Comparison of ENCODE assay signal across 7 cellular contexts in genomic region chr5:136045026-136045425, GRCh38. TPM values are rescaled to one million over a fixed set of nuclear protein-coding genes. Genes with fewer than 3 reads are reported as not detected.
A peak's percentile ranks its signal among the peaks of the same experiment; 100 is the strongest.
DNase-seq lines count a peak whose midpoint lies in the region; ATAC-seq and TF ChIP-seq lines count a peak whose summit lies in the region.
"Not testable (repeated sequence)": the region's sequence is repeated elsewhere in the genome, so short reads cannot be mapped to it uniquely, and the experiment has no call there.

No MANE protein-coding gene starts in this region.

- H3K79me2 ChIP-seq in GM23248 (ENCODE audit: insufficient read depth) = peaks cover 37% of the 10 kb centered on the region; the same call in 1 of the 2 replicates

- peaks cover 94% of the 10 kb centered on the region for H3K36me3 ChIP-seq in GM23248 (ENCODE audit: low read depth)
- H3K36me3 ChIP-seq in RWPE2 (ENCODE audit: low read depth) = peaks cover 100% of the 10 kb centered on the region
- peaks cover 0 to 46% (median 23%) of the 10 kb centered on the region in 4 donors for H3K36me3 ChIP-seq in sigmoid colon
- peaks cover 0 to 35% (median 0%) of the 10 kb centered on the region in 6 donors for H3K36me3 ChIP-seq in spleen
- not testable (repeated sequence) for H3K36me3 ChIP-seq in aorta (ENCODE audit: control insufficient read depth in 1 of 2, insufficient read depth in 2 of 2, low read length in 1 of 2)

- H3K4me1 ChIP-seq in GM23248 (ENCODE audit: insufficient read depth) (peaks cover 13% of the 10 kb centered on the region; the same call in 1 of the 2 replicates), spleen (peaks cover 0 to 58% (median 27%) of the 10 kb centered on the region in 6 donors)
- not testable (repeated sequence) for H3K4me1 ChIP-seq in RWPE2 (ENCODE audit: insufficient read depth, poor library complexity, severe bottlenecking); sigmoid colon; aorta (ENCODE audit: control insufficient read depth in 1 of 2, insufficient read depth in 2 of 2, low read length in 2 of 2)

- not testable (repeated sequence) for H3K4me3 ChIP-seq in GM23248; RWPE2 (ENCODE audit: severe bottlenecking); sigmoid colon; spleen; aorta (ENCODE audit: low read length in 2 of 2)

- H3K4me1 Mint-ChIP-seq in dendritic cell treated with granulocyte-macrophage colony-stimulating factor and Interleukin-4, amounts not matched to agents 40 ng/mL and 50 ng/mL, for 4 days (ENCODE audit: low read depth) = peaks cover 92% of the 10 kb centered on the region

- not testable (repeated sequence) for H4K20me1 ChIP-seq in GM23248 (ENCODE audit: insufficient read depth)

- H3K9me3 ChIP-seq in GM23248 (ENCODE audit: low read depth); RWPE2 (ENCODE audit: severe bottlenecking); sigmoid colon; spleen; aorta (ENCODE audit: control insufficient read depth, low read length): not testable (repeated sequence)

- H3K4me2 ChIP-seq in GM23248 (ENCODE audit: unreplicated experiment) = not testable (repeated sequence)

- peaks cover 100% of the 10 kb centered on the region for H3F3A ChIP-seq in GM23248 (ENCODE audit: insufficient read depth)

- not testable (repeated sequence) for H3K9ac ChIP-seq in GM23248

- DNase-seq in GM23248 = not testable (repeated sequence)
- DNase-seq in RWPE2 (ENCODE audit: low spot score) (peak; percentile 19), posterior vena cava (ENCODE audit: low spot score) (peak; percentile 53), sigmoid colon (peak; percentile 17), spleen (peak; percentile 40), aorta (peak; percentile 1 to 28)

- 96% methylated on average over 8 of the region's 8 CpGs for WGBS in GM23248 (ENCODE audit: low coverage in 1 of 2, low lambda C conversion rate in 2 of 2, missing lambda C conversion rate in 2 of 2), 2 experiments
- 95 to 96% methylated on average over 8 of the region's 8 CpGs for WGBS in sigmoid colon, 2 donors
- WGBS in spleen, 5 donors = 79 to 96% (median 91%) methylated on average over 8 of the region's 8 CpGs
- WGBS in aorta, 2 donors = 83 to 93% methylated on average over 8 of the region's 8 CpGs

- ATAC-seq in RWPE2 (ENCODE audit: low read depth); aorta (ENCODE audit: low FRiP score): not testable (repeated sequence)

- H3K36me3 Mint-ChIP-seq in dendritic cell treated with granulocyte-macrophage colony-stimulating factor and Interleukin-4, amounts not matched to agents 40 ng/mL and 50 ng/mL, for 4 days (ENCODE audit: low read depth) = peaks cover 100% of the 10 kb centered on the region

- not testable (repeated sequence) for H3K27me3 Mint-ChIP-seq in dendritic cell treated with granulocyte-macrophage colony-stimulating factor and Interleukin-4, amounts not matched to agents 40 ng/mL and 50 ng/mL, for 4 days

- H3K27ac ChIP-seq in GM23248 (peak overlapping the region; percentile 90; the same call in 1 of the 2 replicates), RWPE2 (ENCODE audit: poor library complexity, severe bottlenecking) (peak overlapping the region; percentile 95)
- not testable (repeated sequence) for H3K27ac ChIP-seq in sigmoid colon; spleen; aorta (ENCODE audit: low read depth in 1 of 2, low read length in 2 of 2)

- TF ChIP-seq EP300 in sigmoid colon (IDR thresholded peaks at IDR 0.05) = not testable (repeated sequence)

- in situ Hi-C loops in GM23248 (cut with MboI) = not testable (repeated sequence)

- TF ChIP-seq CTCF in RWPE2 (IDR thresholded peaks at IDR 0.05; ENCODE audit: poor library complexity, severe bottlenecking); sigmoid colon (IDR thresholded peaks at IDR 0.05); spleen (IDR thresholded peaks at IDR 0.05 in 8 of 11, conservative IDR thresholded peaks at IDR 0.05 in 3 of 11): not testable (repeated sequence)

- H3K27ac Mint-ChIP-seq in dendritic cell treated with granulocyte-macrophage colony-stimulating factor and Interleukin-4, amounts not matched to agents 40 ng/mL and 50 ng/mL, for 4 days = peak overlapping the region; percentile 81

- not testable (repeated sequence) for H3K9me2 ChIP-seq in GM23248 (ENCODE audit: insufficient read depth)

- H3K9me3 Mint-ChIP-seq in dendritic cell treated with granulocyte-macrophage colony-stimulating factor and Interleukin-4, amounts not matched to agents 40 ng/mL and 50 ng/mL, for 4 days = not testable (repeated sequence)

- intact Hi-C loops in dendritic cell treated with granulocyte-macrophage colony-stimulating factor and Interleukin-4, amounts not matched to agents 40 ng/mL and 50 ng/mL, for 4 days (cut with micrococcal nuclease); sigmoid colon (cut with DNase I); spleen (cut with DNase I; ENCODE audit: low total_unique reads); aorta (cut with DNase I): not testable (repeated sequence)
- intact Hi-C loops in posterior vena cava (cut with DNase I) = loop anchor here in 1 of 2 donors (5.0 to 10.0 kb wide), 2 partner anchors 1200 to 1948 kb away; partner anchors contain the start of gene C5orf24

- H2AFZ ChIP-seq in GM23248 = not testable (repeated sequence)

- H3K4me3 Mint-ChIP-seq in dendritic cell treated with granulocyte-macrophage colony-stimulating factor and Interleukin-4, amounts not matched to agents 40 ng/mL and 50 ng/mL, for 4 days = not testable (repeated sequence)

- TF ChIP-seq POLR2A in sigmoid colon (IDR thresholded peaks at IDR 0.05); spleen (IDR thresholded peaks at IDR 0.05): not testable (repeated sequence)

- not testable (repeated sequence) for H3K27me3 ChIP-seq in GM23248 (replicated peaks; ENCODE audit: insufficient read depth); RWPE2 (ENCODE audit: insufficient read depth, poor library complexity, severe bottlenecking); sigmoid colon; spleen (replicated peaks in 1 of 7); aorta (ENCODE audit: control insufficient read depth in 1 of 2, insufficient read depth in 2 of 2, low read length in 1 of 2)

RNA-seq across cellular contexts. Expression of gene TGFBI, which starts 16.2 kb away (rescaled TPM):
- total RNA-seq in GM23248 (2014; rRNA removed; shearing (Covaris generic)) = 7,109 and 7,351 TPM in 2 replicates
- polyA plus RNA-seq in GM23248 (2016; fragmentation: Nextera tagmentation; extraction: Ambion mirVana) = 7,159 and 7,358 TPM in 2 replicates
- total RNA-seq in posterior vena cava = 100 to 1,000 TPM; 173 to 286 TPM
- 100 to 1,000 TPM in 2 of 4 donors, 10 to 100 TPM in 2; 49.2 to 178 (median 91.6) TPM for total RNA-seq in sigmoid colon
- polyA plus RNA-seq in sigmoid colon = 100 to 1,000 TPM in 1 of 3 donors, 10 to 100 TPM in 2; 48.6 to 106 (median 65.3) TPM
- total RNA-seq in spleen = 100 to 1,000 TPM; 126 to 214 (median 157) TPM
- polyA plus RNA-seq in spleen = 10 to 100 TPM; 31.0 to 59.5 (median 56.9) TPM
- 100 to 1,000 TPM; 322 to 335 TPM for total RNA-seq in aorta
- polyA plus RNA-seq in aorta = 10 to 100 TPM; 83.3 to 92.4 TPM

Comparison
In these comparisons a context has a peak if more than half of its experiments do, and no peak if none do; other contexts are left out.
1. RNA of gene TGFBI, which starts 16.2 kb away (total RNA-seq): 7,109 to 7,351 TPM in GM23248; 322 to 335 TPM in aorta, 173 to 286 TPM in posterior vena cava, 126 to 214 TPM in spleen and 49.2 to 178 TPM in sigmoid colon; every median in the first group is over 10 times any median in the second.